Comparison of ENCODE assay signal across 1 cellular context in the genomic region with DNA sequence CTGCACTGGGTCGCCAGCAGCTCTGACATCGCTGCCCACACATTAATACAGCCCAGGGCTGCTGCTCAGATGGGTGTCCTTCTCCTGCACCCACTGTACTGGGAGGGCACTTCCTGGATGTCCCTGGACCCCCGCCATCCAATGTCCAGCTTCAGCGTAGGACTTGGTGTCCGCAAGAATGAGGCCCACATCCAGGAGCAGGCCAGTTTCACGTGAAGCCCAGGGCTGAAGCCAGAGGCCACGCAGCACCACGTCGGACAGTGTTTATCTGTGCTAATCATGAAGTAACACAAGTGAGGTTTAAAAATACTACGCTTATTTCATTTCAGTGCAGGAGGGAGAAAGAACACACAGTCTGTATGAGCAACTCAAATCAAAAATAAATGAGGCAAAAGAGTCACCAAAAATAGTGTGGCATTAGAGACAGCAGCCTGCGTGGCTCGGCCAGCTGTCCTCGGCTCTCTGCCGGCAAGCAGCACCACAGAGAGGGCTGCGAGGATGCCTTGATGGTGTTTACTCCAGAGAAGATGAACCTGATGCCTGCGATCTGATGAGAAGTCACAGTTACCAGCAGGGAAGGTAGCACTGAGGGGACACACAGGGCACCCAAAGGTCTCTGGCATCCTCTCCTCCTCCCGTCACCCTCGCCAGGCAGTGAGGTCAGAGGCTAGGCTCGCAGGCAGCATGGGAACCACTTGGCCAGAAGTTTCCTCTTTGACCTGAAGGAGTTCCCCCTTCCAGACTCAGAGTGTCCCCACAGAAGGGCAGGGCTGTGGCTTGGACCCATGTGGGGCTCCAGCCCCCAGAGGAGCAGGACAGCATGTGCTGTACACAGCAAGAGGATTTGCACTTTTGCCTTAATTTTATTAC.
TF ChIP-seq lines count a peak whose summit lies in the region.

No MANE protein-coding gene starts in this region.

TF ChIP-seq in SK-N-SH, 30 proteins besides CTCF, POLR2A, EP300 and RAD21:
- no peak for TF ChIP-seq FOXJ3 (CRISPR knock-in tag; IDR thresholded peaks at IDR 0.05)
- TF ChIP-seq GATA2 (CRISPR knock-in tag; IDR thresholded peaks at IDR 0.05): no peak
- TF ChIP-seq NRF1 (IDR thresholded peaks at IDR 0.05; ENCODE audit: low read depth, low read length): no peak
- TF ChIP-seq, protein P1, sequence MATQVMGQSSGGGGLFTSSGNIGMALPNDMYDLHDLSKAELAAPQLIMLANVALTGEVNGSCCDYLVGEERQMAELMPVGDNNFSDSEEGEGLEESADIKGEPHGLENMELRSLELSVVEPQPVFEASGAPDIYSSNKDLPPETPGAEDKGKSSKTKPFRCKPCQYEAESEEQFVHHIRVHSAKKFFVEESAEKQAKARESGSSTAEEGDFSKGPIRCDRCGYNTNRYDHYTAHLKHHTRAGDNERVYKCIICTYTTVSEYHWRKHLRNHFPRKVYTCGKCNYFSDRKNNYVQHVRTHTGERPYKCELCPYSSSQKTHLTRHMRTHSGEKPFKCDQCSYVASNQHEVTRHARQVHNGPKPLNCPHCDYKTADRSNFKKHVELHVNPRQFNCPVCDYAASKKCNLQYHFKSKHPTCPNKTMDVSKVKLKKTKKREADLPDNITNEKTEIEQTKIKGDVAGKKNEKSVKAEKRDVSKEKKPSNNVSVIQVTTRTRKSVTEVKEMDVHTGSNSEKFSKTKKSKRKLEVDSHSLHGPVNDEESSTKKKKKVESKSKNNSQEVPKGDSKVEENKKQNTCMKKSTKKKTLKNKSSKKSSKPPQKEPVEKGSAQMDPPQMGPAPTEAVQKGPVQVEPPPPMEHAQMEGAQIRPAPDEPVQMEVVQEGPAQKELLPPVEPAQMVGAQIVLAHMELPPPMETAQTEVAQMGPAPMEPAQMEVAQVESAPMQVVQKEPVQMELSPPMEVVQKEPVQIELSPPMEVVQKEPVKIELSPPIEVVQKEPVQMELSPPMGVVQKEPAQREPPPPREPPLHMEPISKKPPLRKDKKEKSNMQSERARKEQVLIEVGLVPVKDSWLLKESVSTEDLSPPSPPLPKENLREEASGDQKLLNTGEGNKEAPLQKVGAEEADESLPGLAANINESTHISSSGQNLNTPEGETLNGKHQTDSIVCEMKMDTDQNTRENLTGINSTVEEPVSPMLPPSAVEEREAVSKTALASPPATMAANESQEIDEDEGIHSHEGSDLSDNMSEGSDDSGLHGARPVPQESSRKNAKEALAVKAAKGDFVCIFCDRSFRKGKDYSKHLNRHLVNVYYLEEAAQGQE (IDR thresholded peaks at IDR 0.05; ENCODE audit: low read depth, low read length): no peak
- no peak for TF ChIP-seq RFX5 (IDR thresholded peaks at IDR 0.05; ENCODE audit: low read length)
- TF ChIP-seq MXI1 (IDR thresholded peaks at IDR 0.05; ENCODE audit: low read depth, low read length): no peak
- no peak for TF ChIP-seq GABPA (IDR thresholded peaks at IDR 0.05; ENCODE audit: low read depth)
- TF ChIP-seq YY1 (IDR thresholded peaks at IDR 0.05; ENCODE audit: low read depth): no peak
- no peak for TF ChIP-seq TCF12 (IDR thresholded peaks at IDR 0.05)
- TF ChIP-seq, protein P2, sequence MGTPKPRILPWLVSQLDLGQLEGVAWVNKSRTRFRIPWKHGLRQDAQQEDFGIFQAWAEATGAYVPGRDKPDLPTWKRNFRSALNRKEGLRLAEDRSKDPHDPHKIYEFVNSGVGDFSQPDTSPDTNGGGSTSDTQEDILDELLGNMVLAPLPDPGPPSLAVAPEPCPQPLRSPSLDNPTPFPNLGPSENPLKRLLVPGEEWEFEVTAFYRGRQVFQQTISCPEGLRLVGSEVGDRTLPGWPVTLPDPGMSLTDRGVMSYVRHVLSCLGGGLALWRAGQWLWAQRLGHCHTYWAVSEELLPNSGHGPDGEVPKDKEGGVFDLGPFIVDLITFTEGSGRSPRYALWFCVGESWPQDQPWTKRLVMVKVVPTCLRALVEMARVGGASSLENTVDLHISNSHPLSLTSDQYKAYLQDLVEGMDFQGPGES (IDR thresholded peaks at IDR 0.05; ENCODE audit: low read depth, low read length): no peak
- no peak for TF ChIP-seq SMC3 (IDR thresholded peaks at IDR 0.05; ENCODE audit: low read depth, low read length)
- no peak for TF ChIP-seq JUND (IDR thresholded peaks at IDR 0.05)
- TF ChIP-seq TAF1 (IDR thresholded peaks at IDR 0.05; ENCODE audit: borderline replicate concordance, low read depth, low read length): no peak
- no peak for TF ChIP-seq POLR2AphosphoS5 (IDR thresholded peaks at IDR 0.05; ENCODE audit: low read depth, low read length)
- TF ChIP-seq RCOR1 (IDR thresholded peaks at IDR 0.05; ENCODE audit: low read length): no peak
- TF ChIP-seq, protein P3, sequence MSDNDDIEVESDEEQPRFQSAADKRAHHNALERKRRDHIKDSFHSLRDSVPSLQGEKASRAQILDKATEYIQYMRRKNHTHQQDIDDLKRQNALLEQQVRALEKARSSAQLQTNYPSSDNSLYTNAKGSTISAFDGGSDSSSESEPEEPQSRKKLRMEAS (IDR thresholded peaks at IDR 0.05; ENCODE audit: low read depth): no peak
- no peak for TF ChIP-seq FOXM1 (IDR thresholded peaks at IDR 0.05; ENCODE audit: low read depth)
- TF ChIP-seq CHD2 (IDR thresholded peaks at IDR 0.05; ENCODE audit: low read length, partially characterized antibody): no peak
- no peak for TF ChIP-seq NFIC (IDR thresholded peaks at IDR 0.05; ENCODE audit: borderline replicate concordance)
- TF ChIP-seq MEF2A (IDR thresholded peaks at IDR 0.05; ENCODE audit: borderline replicate concordance, low read depth): no peak
